Comparison of ENCODE assay signal across 8 cellular contexts in the genomic region with DNA sequence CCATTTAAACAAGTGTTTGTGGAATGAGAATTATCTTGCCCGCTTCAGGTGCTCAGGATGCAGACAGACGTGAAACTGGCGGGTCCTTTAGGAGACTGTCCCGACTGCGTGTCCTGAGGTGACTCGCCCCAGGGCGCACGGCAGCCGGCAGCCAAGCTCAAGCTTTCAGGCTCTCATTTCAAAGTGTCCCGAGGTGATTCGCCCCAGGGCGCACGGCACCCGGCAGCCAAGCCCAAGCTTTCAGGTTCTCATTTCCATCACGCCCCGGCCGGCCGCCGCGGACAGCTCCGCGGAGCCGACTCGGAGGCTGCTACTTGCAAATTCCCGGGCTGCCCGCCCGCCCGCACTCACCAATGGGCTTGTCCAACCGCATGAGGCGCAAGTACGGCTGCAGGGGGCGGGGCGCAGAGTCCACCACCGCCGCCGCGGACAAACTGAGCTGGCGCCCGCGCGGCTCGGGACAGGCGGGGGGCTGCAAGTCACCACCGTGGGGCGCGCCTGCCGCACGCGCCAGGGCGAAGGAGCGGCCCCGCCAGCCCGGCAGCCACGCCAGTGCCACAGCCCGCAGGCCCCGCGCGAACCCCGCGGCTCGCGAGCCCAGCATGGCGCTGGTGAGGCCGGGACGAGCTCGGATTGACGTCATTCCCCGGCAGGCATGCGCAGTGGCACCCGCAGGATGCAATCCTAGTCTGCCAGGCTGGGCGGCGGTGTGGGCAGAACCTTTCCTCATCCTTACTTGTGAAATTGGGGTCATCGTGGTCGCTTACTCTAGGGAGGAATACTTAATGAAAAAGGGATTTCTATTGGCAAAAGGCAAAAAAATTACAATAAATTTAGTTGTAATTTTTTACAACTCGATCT. TPM values are rescaled to one million over a fixed set of nuclear protein-coding genes. Genes with fewer than 3 reads are reported as not detected.
DNase-seq lines count a peak whose midpoint lies in the region; ATAC-seq and TF ChIP-seq lines count a peak whose summit lies in the region.

A gene with protein sequence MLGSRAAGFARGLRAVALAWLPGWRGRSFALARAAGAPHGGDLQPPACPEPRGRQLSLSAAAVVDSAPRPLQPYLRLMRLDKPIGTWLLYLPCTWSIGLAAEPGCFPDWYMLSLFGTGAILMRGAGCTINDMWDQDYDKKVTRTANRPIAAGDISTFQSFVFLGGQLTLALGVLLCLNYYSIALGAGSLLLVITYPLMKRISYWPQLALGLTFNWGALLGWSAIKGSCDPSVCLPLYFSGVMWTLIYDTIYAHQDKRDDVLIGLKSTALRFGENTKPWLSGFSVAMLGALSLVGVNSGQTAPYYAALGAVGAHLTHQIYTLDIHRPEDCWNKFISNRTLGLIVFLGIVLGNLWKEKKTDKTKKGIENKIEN (minus strand): TSS at position 638 of the 861 bp plus-strand sequence. CDS start 34 bp downstream, at position 604.

- peak; percentile 23 for TF ChIP-seq CTCF in GM13976 (IDR thresholded peaks at IDR 0.05; ENCODE audit: borderline replicate concordance, control extremely low read depth, extremely low read depth, insufficient read depth, missing control alignments)
- TF ChIP-seq CTCF in psoas muscle (IDR thresholded peaks at IDR 0.05): peak; percentile 20
- peak; percentile 27 to 67 (median 45) for TF ChIP-seq CTCF in uterus (IDR thresholded peaks at IDR 0.05)

- ATAC-seq in HG02840 (IDR thresholded peaks at IDR 0.05; ENCODE audit: low FRiP score, unreplicated experiment): peak; percentile 90
- ATAC-seq in left ventricle myocardium superior: peak; percentile 98
- peak; percentile 95 to 97 (median 96) for ATAC-seq in psoas muscle

- H3K27me3 Mint-ChIP-seq in T-helper 1 cell treated with Interleukin-12 subunit alpha and Interleukin-12 subunit beta and Interleukin-4 antibody, amounts not matched to agents 30 μg/mL and 1 μg/mL, for 36 hours (ENCODE audit: low read depth): no peaks in the 10 kb centered on the region

- H3K27ac Mint-ChIP-seq in T-helper 1 cell treated with Interleukin-12 subunit alpha and Interleukin-12 subunit beta and Interleukin-4 antibody, amounts not matched to agents 30 μg/mL and 1 μg/mL, for 36 hours: peak within 1 kb of the TSS; percentile 99

- in situ Hi-C loops in GM13976 (cut with MboI; ENCODE audit: low sequenced_read_pairs, unreplicated experiment): no loop called here

- H3K27ac ChIP-seq in psoas muscle (peak within 1 kb of the TSS; percentile 99), uterus (peak within 1 kb of the TSS; percentile 95)

- peak within 1 kb of the TSS; percentile 99 for H3K4me3 Mint-ChIP-seq in T-helper 1 cell treated with Interleukin-12 subunit alpha and Interleukin-12 subunit beta and Interleukin-4 antibody, amounts not matched to agents 30 μg/mL and 1 μg/mL, for 36 hours

- H3K36me3 ChIP-seq in psoas muscle (ENCODE audit: insufficient read depth in 1 of 2, low read depth in 1 of 2) (no peaks in the 10 kb centered on the region), uterus (no peaks in the 10 kb centered on the region)

- H3K9me3 Mint-ChIP-seq in T-helper 1 cell treated with Interleukin-12 subunit alpha and Interleukin-12 subunit beta and Interleukin-4 antibody, amounts not matched to agents 30 μg/mL and 1 μg/mL, for 36 hours: no peaks in the 10 kb centered on the region

- DNase-seq in GM13976 (ENCODE audit: low spot score) (peak; percentile 90), NCI-H1436 (lab: John Stamatoyannopoulos, UW) (peak; percentile 90), amygdala (lab: John Stamatoyannopoulos, UW) (peak; percentile 76 to 98 (median 93)), left ventricle myocardium superior (peak; percentile 97), psoas muscle (peak; percentile 97 to 99), uterus (peak; percentile 96)

- TF ChIP-seq POLR2A in uterus (IDR thresholded peaks at IDR 0.05): peak; percentile 53 to 80

- H3K27me3 ChIP-seq in psoas muscle (ENCODE audit: insufficient read depth in 3 of 3, low read length in 2 of 3): no peaks in the 10 kb centered on the region
- no peaks in the 10 kb centered on the region for H3K27me3 ChIP-seq in uterus

- H3K9me3 ChIP-seq in psoas muscle (no peaks in the 10 kb centered on the region), uterus (no peaks in the 10 kb centered on the region)

- intact Hi-C loops in left ventricle myocardium superior (cut with micrococcal nuclease) (loop anchor here (10.0 kb wide), 1 partner anchor 170 kb away; a partner anchor contains a TSS), psoas muscle (cut with DNase I) (loop anchor here in 1 of 2 donors (2.0 to 10.0 kb wide), 4 partner anchors 170 to 820 kb away; a partner anchor contains a TSS), uterus (cut with DNase I; ENCODE audit: low total_unique reads) (loop anchor here (10.0 kb wide), 1 partner anchor 210 kb away; no protein-coding TSS in a partner anchor)

- H3K4me1 ChIP-seq in psoas muscle (peaks cover 23% of the 10 kb centered on the region), uterus (no peaks in the 10 kb centered on the region)

- H3K4me1 Mint-ChIP-seq in T-helper 1 cell treated with Interleukin-12 subunit alpha and Interleukin-12 subunit beta and Interleukin-4 antibody, amounts not matched to agents 30 μg/mL and 1 μg/mL, for 36 hours (ENCODE audit: low read depth): peaks cover 36% of the 10 kb centered on the region

- WGBS in psoas muscle, 3 donors: 0 to 1% (median 0%) methylated on average over 64 to 75 of the region's 75 CpGs

- H3K4me3 ChIP-seq in psoas muscle (peak within 1 kb of the TSS; percentile 82), uterus (peak within 1 kb of the TSS; percentile 67 to 74)

- H3K36me3 Mint-ChIP-seq in T-helper 1 cell treated with Interleukin-12 subunit alpha and Interleukin-12 subunit beta and Interleukin-4 antibody, amounts not matched to agents 30 μg/mL and 1 μg/mL, for 36 hours (ENCODE audit: low read depth): no peaks in the 10 kb centered on the region

RNA-seq across cellular contexts. Expression of the gene that starts here (rescaled TPM):
- total RNA-seq in left ventricle myocardium superior: 20.0 TPM
- 10 to 100 TPM; 11.6 to 29.1 (median 20.3) TPM for total RNA-seq in psoas muscle
- polyA plus RNA-seq in psoas muscle: 10 to 100 TPM in 1 of 3 donors, 1 to 10 TPM in 2; 6.4 to 12.4 (median 7.6) TPM
- total RNA-seq in uterus: 10 to 100 TPM in 2 of 4 donors, 1 to 10 TPM in 2; 3.2 to 22.6 (median 9.5) TPM

Comparison
In these comparisons a context has a peak if more than half of its experiments do, and no peak if none do; other contexts are left out.
1. Peak in every context shown above with its lines: DNase-seq, ATAC-seq, H3K4me3 ChIP-seq and H3K27ac ChIP-seq.